ENCODE assay signal across 28 cellular contexts in genomic region chr18:50793641-50794565, GRCh38. TPM values are rescaled to one million over a fixed set of nuclear protein-coding genes. Genes with fewer than 3 reads are reported as not detected.
DNase-seq lines count a peak whose midpoint lies in the region; ATAC-seq, FAIRE-seq and TF ChIP-seq lines count a peak whose summit lies in the region.
"Had no signal": no experiment of that assay in that cellular context is flagged by ENCODE, and none has a peak within 500 bp of the region (broad histone marks: within the 10 kb centered on the region; RNA-seq: fewer than 3 reads in every experiment).

No MANE protein-coding gene starts in this region.

- H3K9ac ChIP-seq in duodenal mucosa (ENCODE audit: low read depth in 1 of 2, low read length in 2 of 2), result peak overlapping the region; percentile 4 to 56
- H3K9ac ChIP-seq in kidney (ENCODE audit: low read length in 2 of 2), result no peak overlapping the region
- H3K9ac ChIP-seq: BLaER1 treated with 17β-estradiol and CSF1 and Interleukin-3, amounts not matched to agents 10 nM and 100 nM had no signal

- H3K36me3 ChIP-seq in duodenal mucosa (ENCODE audit: control insufficient read depth in 1 of 2, insufficient read depth in 2 of 2, low read length in 2 of 2) (no peaks in the 10 kb centered on the region), kidney (ENCODE audit: control insufficient read depth in 1 of 2, insufficient read depth in 2 of 2, low read length in 2 of 2) (no peaks in the 10 kb centered on the region), pancreas (no peaks in the 10 kb centered on the region)
- H3K36me3 ChIP-seq: BLaER1 treated with 17β-estradiol and CSF1 and Interleukin-3, amounts not matched to agents 10 nM and 100 nM; MG63; SJSA1 had no signal

- H3K27me3 Mint-ChIP-seq in type B pancreatic cell, result peaks cover 8% of the 10 kb centered on the region

- DNase-seq in kidney (no peak), pancreas (no peak), type B pancreatic cell (ENCODE audit: extremely low spot score, unreplicated experiment) (no peak), NCI-H2029 treated with DMSO at 0.1 percent for 48 hours (lab: John Stamatoyannopoulos, UW) (no peak)
- no peak for DNase-seq in effector CD4-positive, alpha-beta T cell
- DNase-seq in activated naive CD4-positive, alpha-beta T cell treated with anti-CD3 and anti-CD28 coated beads, Interleukin-2, amount 50 U/mL, for 16 hours, result no peak
- DNase-seq: CD4-positive, alpha-beta T cell; GOT3; HCEC 1CT; IMR-90; KG1; MG63; NCI-H1105 treated with DMSO at 0.1 percent for 48 hours; NCI-H146; NCI-H1930; NCI-H446 treated with DMSO at 0.1 percent for 48 hours; NCI-H526; NCI-H82; NK-92 treated with Interleukin-12 subunit alpha and Interleukin-12 subunit beta, amount 100 ng/mL, for 24 hours; PC-3 had no signal

- peak overlapping the region; percentile 45 for H3K27ac Mint-ChIP-seq in type B pancreatic cell
- H3K27ac Mint-ChIP-seq: CD4-positive, alpha-beta T cell had no signal

- H3K27me3 ChIP-seq in duodenal mucosa (ENCODE audit: control insufficient read depth in 1 of 2, insufficient read depth in 2 of 2, low read length in 2 of 2), result no peaks in the 10 kb centered on the region
- H3K27me3 ChIP-seq in pancreas, result no peaks in the 10 kb centered on the region
- H3K27me3 ChIP-seq: BLaER1 treated with 17β-estradiol and CSF1 and Interleukin-3, amounts not matched to agents 10 nM and 100 nM; SJSA1 had no signal

- H3K4me3 Mint-ChIP-seq in type B pancreatic cell, result peak overlapping the region; percentile 39
- H3K4me3 Mint-ChIP-seq: CD4-positive, alpha-beta T cell had no signal

- FAIRE-seq in kidney (lab: Jason Lieb, UNC) (no peak), pancreas (lab: Jason Lieb, UNC) (no peak)
- FAIRE-seq: A204.1, D721Med, G401.6 had no signal

- H3K4me3 ChIP-seq in duodenal mucosa (ENCODE audit: low read depth in 1 of 2, low read length in 2 of 2), result peak overlapping the region in 1 of 2 donors; percentile 37
- H3K4me3 ChIP-seq in kidney (ENCODE audit: low read length in 2 of 2), result no peak overlapping the region
- H3K4me3 ChIP-seq in pancreas, result peak overlapping the region in 1 of 4 donors; percentile 14
- H3K4me3 ChIP-seq: BLaER1 treated with 17β-estradiol and CSF1 and Interleukin-3, amounts not matched to agents 10 nM and 100 nM; MG63; SJSA1 had no signal

- H3K36me3 Mint-ChIP-seq in type B pancreatic cell, result no peaks in the 10 kb centered on the region

- H3K9me3 Mint-ChIP-seq in type B pancreatic cell, result peaks cover 3% of the 10 kb centered on the region
- H3K9me3 Mint-ChIP-seq: CD4-positive, alpha-beta T cell had no signal

- TF ChIP-seq CTCF in kidney (IDR thresholded peaks at IDR 0.05; ENCODE audit: borderline replicate concordance, extremely low read depth, insufficient read depth) (no peak), pancreas (IDR thresholded peaks at IDR 0.05) (no peak), type B pancreatic cell (conservative IDR thresholded peaks at IDR 0.05) (no peak)

- peaks cover 21% of the 10 kb centered on the region for H3K4me1 Mint-ChIP-seq in type B pancreatic cell (ENCODE audit: unreplicated experiment)

- H3K9me3 ChIP-seq in duodenal mucosa (ENCODE audit: control insufficient read depth in 1 of 2, low read length in 2 of 2) (no peaks in the 10 kb centered on the region), kidney (ENCODE audit: control insufficient read depth in 1 of 2, low read length in 2 of 2) (no peaks in the 10 kb centered on the region), pancreas (no peaks in the 10 kb centered on the region)
- H3K9me3 ChIP-seq: BLaER1 treated with 17β-estradiol and CSF1 and Interleukin-3, amounts not matched to agents 10 nM and 100 nM; MG63; SJSA1 had no signal

- ATAC-seq in pancreas, result peak; percentile 41 to 69 (median 56)
- ATAC-seq: PC-3, Right ventricle myocardium inferior had no signal

- intact Hi-C loops in kidney (cut with DNase I) (no loop called here), pancreas (cut with DNase I) (no loop called here)

- WGBS in pancreas, 2 donors, result 20 to 21% methylated on average over 10 of the region's 10 CpGs

- peaks cover 39 to 65% of the 10 kb centered on the region in 2 donors for H3K4me1 ChIP-seq in duodenal mucosa (ENCODE audit: control insufficient read depth in 1 of 2, insufficient read depth in 2 of 2, low read length in 2 of 2)
- H3K4me1 ChIP-seq in kidney (ENCODE audit: control insufficient read depth in 1 of 2, insufficient read depth in 1 of 2, low read depth in 1 of 2, low read length in 2 of 2), result peaks cover 18 to 35% of the 10 kb centered on the region in 2 donors
- peaks cover 29 to 52% (median 43%) of the 10 kb centered on the region in 3 donors for H3K4me1 ChIP-seq in pancreas
- H3K4me1 ChIP-seq: SJSA1 had no signal

- H3K27ac ChIP-seq in duodenal mucosa (ENCODE audit: low read depth, low read length), result peak overlapping the region; percentile 76
- peak overlapping the region; percentile 56 to 85 for H3K27ac ChIP-seq in kidney (ENCODE audit: low read depth in 2 of 2, low read length in 2 of 2)
- H3K27ac ChIP-seq in pancreas, result peak overlapping the region; percentile 54 to 89 (median 84)
- H3K27ac ChIP-seq: BLaER1 treated with 17β-estradiol and CSF1 and Interleukin-3, amounts not matched to agents 10 nM and 100 nM; SJSA1 had no signal

RNA-seq across cellular contexts. Expression of gene MRO, which starts 25.9 kb away (rescaled TPM):
- total RNA-seq in kidney (2.9 TPM), pancreas (1 to 10 TPM in 4 of 6 donors, under 1 TPM in 2; 0.66 to 3.9 (median 1.3) TPM), type B pancreatic cell (ENCODE audit: low replicate concordance) (1.2 and 8.6 TPM in 2 replicates)
- polyA plus RNA-seq in kidney (ENCODE audit: insufficient read depth, low read depth, low replicate concordance) (6.9 TPM), pancreas (1 to 10 TPM in 1 of 2 donors, under 1 TPM in 1; 0.19 to 1.0 TPM)
- total RNA-seq: CD4-positive, alpha-beta T cell; IMR-90; RPMI7951 had no signal
- polyA plus RNA-seq: IMR-90 had no signal

Comparison
In these comparisons a context has a peak if more than half of its experiments do, and no peak if none do; other contexts are left out.
1. H3K9ac ChIP-seq: peak in duodenal mucosa (2 of 2); none in kidney (0 of 2).
2. Peak in every context shown above with its lines, with median percentiles within 50 percentile points of each other: H3K27ac ChIP-seq.